ENCODE assay signal across 27 cellular contexts in genomic region chr1:198244772-198245171, GRCh38.
"Had no signal": no experiment of that assay in that cellular context is flagged by ENCODE, and none has a peak within 500 bp of the region (broad histone marks: within the 10 kb centered on the region; RNA-seq: fewer than 3 reads in every experiment).

No MANE protein-coding gene starts in this region.

- H3K4me1 ChIP-seq: neural progenitor cell, tibial artery, upper lobe of right lung had no signal

- H3K4me3 ChIP-seq: lung, neural progenitor cell, ovary, skin epidermis, stomach, thoracic aorta, tibial artery, upper lobe of right lung had no signal

- H3K9ac ChIP-seq: neural progenitor cell had no signal

- H3K27me3 Mint-ChIP-seq: naive B cell; progenitor cell of endocrine pancreas; stimulated activated naive B cell treated with anti-CD40 and anti-IgM and Interleukin-4, amounts not matched to agents 10 μg/mL and 1 μg/mL and 100 μg/mL, for 72 hours had no signal

- H3K9me3 Mint-ChIP-seq: mesothelial cell of epicardium; naive B cell; natural killer cell; stimulated activated naive B cell treated with anti-CD40 and anti-IgM and Interleukin-4, amounts not matched to agents 10 μg/mL and 1 μg/mL and 100 μg/mL, for 72 hours had no signal

- H3K27ac ChIP-seq: neural progenitor cell, neutrophil, ovary, skin epidermis, stomach, thoracic aorta, tibial artery, upper lobe of right lung had no signal

- H2AFZ ChIP-seq: neural progenitor cell had no signal

- H3K36me3 ChIP-seq: neural progenitor cell, ovary, thoracic aorta, upper lobe of right lung had no signal

- H3K4me2 ChIP-seq: neural progenitor cell had no signal

- H3K27ac Mint-ChIP-seq: mesothelial cell of epicardium; natural killer cell; nephron progenitor cell; neural progenitor cell; progenitor cell of endocrine pancreas; stimulated activated naive B cell treated with anti-CD40 and anti-IgM and Interleukin-4, amounts not matched to agents 10 μg/mL and 1 μg/mL and 100 μg/mL, for 72 hours had no signal

- H3K4me1 Mint-ChIP-seq: mesothelial cell of epicardium, nephron progenitor cell had no signal

- ATAC-seq: natural killer cell; right cardiac atrium; sciatic nerve; stimulated activated naive B cell treated with anti-CD40 and anti-IgM and Interleukin-4, amounts not matched to agents 10 μg/mL and 1 μg/mL and 100 μg/mL, for 72 hours; stimulated activated naive CD8-positive, alpha-beta T cell treated with anti-CD3 and anti-CD28 coated beads, Interleukin-15, Interleukin-2, amounts not matched to agents 100 U/mL and 50 U/mL, for 24 hours; upper lobe of right lung had no signal

- DNase-seq: hypothalamus; islet precursor cell; mesendoderm; naive B cell; natural killer cell; nephron progenitor cell; occipital lobe; ovary; stimulated activated CD4-positive, alpha-beta T cell treated with anti-CD3 and anti-CD28 coated beads, Interleukin-12 subunit alpha, Interleukin-12 subunit beta, amount 100 ng/mL, for 4 hours; stimulated activated CD4-positive, alpha-beta T cell treated with anti-CD3 and anti-CD28 coated beads, Interleukin-15, amount 100 ng/mL, for 24 hours; stimulated activated CD4-positive, alpha-beta T cell treated with anti-CD3 and anti-CD28 coated beads, Interleukin-2, amount 100 ng/mL, for 24 hours; stimulated activated CD4-positive, alpha-beta T cell treated with anti-CD3 and anti-CD28 coated beads, Interleukin-4, amount 100 ng/mL, for 1 hour; stimulated activated naive B cell treated with anti-CD40 and anti-IgM and Interleukin-4, amounts not matched to agents 10 μg/mL and 1 μg/mL and 100 μg/mL, for 72 hours; stimulated activated naive CD8-positive, alpha-beta T cell treated with anti-CD3 and anti-CD28 coated beads, Interleukin-15, Interleukin-2, amounts not matched to agents 100 U/mL and 50 U/mL, for 24 hours; stomach; tibial artery; trophoblast cell; upper lobe of right lung had no signal

- H3K4me3 Mint-ChIP-seq: mesothelial cell of epicardium; naive B cell; nephron progenitor cell; neural progenitor cell; stimulated activated naive B cell treated with anti-CD40 and anti-IgM and Interleukin-4, amounts not matched to agents 10 μg/mL and 1 μg/mL and 100 μg/mL, for 72 hours had no signal

- H3K27me3 ChIP-seq: neural progenitor cell, neutrophil, ovary, stomach, tibial artery, upper lobe of right lung had no signal

- H3K9me3 ChIP-seq: neutrophil, ovary, stomach, thoracic aorta, tibial artery, upper lobe of right lung had no signal

- H3K36me3 Mint-ChIP-seq: natural killer cell had no signal
